Comparison of ENCODE assay signal across 8 cellular contexts in the genomic region with DNA sequence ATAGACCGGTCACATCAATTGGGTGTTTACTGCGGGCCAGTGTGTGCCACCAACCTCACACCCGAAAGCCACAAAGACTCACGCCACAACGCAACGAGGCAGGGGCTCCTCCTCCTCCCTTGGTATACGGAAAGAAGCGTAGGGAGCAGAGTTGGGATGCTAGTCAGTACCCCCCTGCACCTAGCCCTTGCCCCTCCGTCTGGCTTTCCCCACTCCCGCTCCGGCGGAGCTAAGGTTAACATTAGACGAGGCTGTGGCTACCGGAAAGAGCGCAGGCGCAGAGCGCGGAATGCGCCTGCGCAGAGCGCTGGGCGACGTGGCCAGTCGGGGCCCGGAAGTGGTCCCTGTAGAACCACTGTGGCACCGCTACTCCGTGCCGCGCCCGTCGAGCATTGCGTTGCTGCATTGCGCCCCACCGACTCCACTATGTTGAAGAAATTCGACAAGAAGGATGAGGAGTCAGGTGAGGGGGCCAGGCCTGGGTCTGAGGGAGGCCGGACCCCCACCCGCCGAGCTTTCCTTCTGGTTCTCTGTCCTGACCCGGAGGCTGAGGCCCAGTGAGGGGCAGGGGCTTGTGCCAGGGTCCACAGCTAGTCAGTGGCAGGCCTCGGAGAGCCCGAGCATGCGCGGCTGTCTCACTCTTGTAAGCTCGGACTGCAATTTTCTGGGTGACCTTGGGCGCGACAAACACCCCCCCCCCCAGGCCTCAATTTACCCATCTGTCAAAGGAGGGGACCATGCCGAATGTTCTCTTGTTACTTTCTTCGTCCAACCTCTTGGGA. TPM values are rescaled to one million over a fixed set of nuclear protein-coding genes. Genes with fewer than 3 reads are reported as not detected.
DNase-seq lines count a peak whose midpoint lies in the region; ATAC-seq and TF ChIP-seq lines count a peak whose summit lies in the region.

A gene with protein sequence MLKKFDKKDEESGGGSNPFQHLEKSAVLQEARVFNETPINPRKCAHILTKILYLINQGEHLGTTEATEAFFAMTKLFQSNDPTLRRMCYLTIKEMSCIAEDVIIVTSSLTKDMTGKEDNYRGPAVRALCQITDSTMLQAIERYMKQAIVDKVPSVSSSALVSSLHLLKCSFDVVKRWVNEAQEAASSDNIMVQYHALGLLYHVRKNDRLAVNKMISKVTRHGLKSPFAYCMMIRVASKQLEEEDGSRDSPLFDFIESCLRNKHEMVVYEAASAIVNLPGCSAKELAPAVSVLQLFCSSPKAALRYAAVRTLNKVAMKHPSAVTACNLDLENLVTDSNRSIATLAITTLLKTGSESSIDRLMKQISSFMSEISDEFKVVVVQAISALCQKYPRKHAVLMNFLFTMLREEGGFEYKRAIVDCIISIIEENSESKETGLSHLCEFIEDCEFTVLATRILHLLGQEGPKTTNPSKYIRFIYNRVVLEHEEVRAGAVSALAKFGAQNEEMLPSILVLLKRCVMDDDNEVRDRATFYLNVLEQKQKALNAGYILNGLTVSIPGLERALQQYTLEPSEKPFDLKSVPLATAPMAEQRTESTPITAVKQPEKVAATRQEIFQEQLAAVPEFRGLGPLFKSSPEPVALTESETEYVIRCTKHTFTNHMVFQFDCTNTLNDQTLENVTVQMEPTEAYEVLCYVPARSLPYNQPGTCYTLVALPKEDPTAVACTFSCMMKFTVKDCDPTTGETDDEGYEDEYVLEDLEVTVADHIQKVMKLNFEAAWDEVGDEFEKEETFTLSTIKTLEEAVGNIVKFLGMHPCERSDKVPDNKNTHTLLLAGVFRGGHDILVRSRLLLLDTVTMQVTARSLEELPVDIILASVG (plus strand): TSS at position 323 of the 782 bp plus-strand sequence. CDS start 104 bp downstream, at position 427.

- peak within 1 kb of the TSS; percentile 89 to 99 (median 95) for H3K4me3 Mint-ChIP-seq in naive thymus-derived CD4-positive, alpha-beta T cell
- peak within 1 kb of the TSS; percentile 95 for H3K4me3 Mint-ChIP-seq in stimulated activated memory B cell treated with anti-CD40 and anti-IgM and Interleukin-4, amounts not matched to agents 10 μg/mL and 1 μg/mL and 100 μg/mL, for 72 hours

- peaks cover 5% of the 10 kb centered on the region; the same call in 1 of the 2 replicates for H3F3A ChIP-seq in Loucy (ENCODE audit: low read depth)

- peak within 1 kb of the TSS; percentile 82 for H3K27ac ChIP-seq in RWPE1
- H3K27ac ChIP-seq in naive thymus-derived CD4-positive, alpha-beta T cell (ENCODE audit: low read depth, low read length): peak within 1 kb of the TSS; percentile 98

- POLR2A ChIA-PET in RWPE1 (lab: Yijun Ruan, JAX; ENCODE audit: low non-redundant PET): interaction anchor here (0.7 to 1.7 kb wide), 3 partner anchors 62 to 88 kb away, joined by 3 to 5 read pairs (median 3); a partner anchor contains a TSS
- POLR2A ChIA-PET in naive thymus-derived CD4-positive, alpha-beta T cell (lab: Charles Lee): interaction anchor here (0.6 to 5.2 kb wide), 24 partner anchors 18 to 1652 kb away, joined by 3 to 63 read pairs (median 5); partner anchors contain the start of genes ACAD9, CNBP, HMCES and MCM2

- H4K20me1 ChIP-seq in Loucy (ENCODE audit: insufficient read depth, low read length, poor library complexity, severe bottlenecking): peaks cover 9% of the 10 kb centered on the region

- peak within 1 kb of the TSS; percentile 91 to 99 (median 96) for H3K27ac Mint-ChIP-seq in naive thymus-derived CD4-positive, alpha-beta T cell
- peak within 1 kb of the TSS; percentile 99 for H3K27ac Mint-ChIP-seq in stimulated activated memory B cell treated with anti-CD40 and anti-IgM and Interleukin-4, amounts not matched to agents 10 μg/mL and 1 μg/mL and 100 μg/mL, for 72 hours

- peak within 1 kb of the TSS; percentile 77 for H2AFZ ChIP-seq in Loucy (ENCODE audit: low read length)

- peaks cover 0 to 1% (median 0%) of the 10 kb centered on the region in 11 donors for H3K9me3 Mint-ChIP-seq in naive thymus-derived CD4-positive, alpha-beta T cell
- no peaks in the 10 kb centered on the region for H3K9me3 Mint-ChIP-seq in stimulated activated memory B cell treated with anti-CD40 and anti-IgM and Interleukin-4, amounts not matched to agents 10 μg/mL and 1 μg/mL and 100 μg/mL, for 72 hours

- peaks cover 29% of the 10 kb centered on the region for H3K4me1 ChIP-seq in Loucy (ENCODE audit: insufficient read depth, low read length, poor library complexity, severe bottlenecking)
- peaks cover 21 to 22% of the 10 kb centered on the region in 2 donors for H3K4me1 ChIP-seq in naive thymus-derived CD4-positive, alpha-beta T cell (ENCODE audit: control insufficient read depth in 2 of 2, insufficient read depth in 2 of 2, low read length in 2 of 2)

- H3K36me3 Mint-ChIP-seq in naive thymus-derived CD4-positive, alpha-beta T cell: peaks cover 0 to 35% (median 11%) of the 10 kb centered on the region in 5 donors
- peaks cover 24% of the 10 kb centered on the region for H3K36me3 Mint-ChIP-seq in stimulated activated memory B cell treated with anti-CD40 and anti-IgM and Interleukin-4, amounts not matched to agents 10 μg/mL and 1 μg/mL and 100 μg/mL, for 72 hours

- H3K4me1 Mint-ChIP-seq in naive thymus-derived CD4-positive, alpha-beta T cell: peaks cover 29 to 65% (median 53%) of the 10 kb centered on the region in 7 donors
- H3K4me1 Mint-ChIP-seq in stimulated activated memory B cell treated with anti-CD40 and anti-IgM and Interleukin-4, amounts not matched to agents 10 μg/mL and 1 μg/mL and 100 μg/mL, for 72 hours: peaks cover 39% of the 10 kb centered on the region

- peak within 1 kb of the TSS; percentile 88 for H3K4me3 ChIP-seq in Loucy (ENCODE audit: low read length, poor library complexity, severe bottlenecking)
- H3K4me3 ChIP-seq in naive thymus-derived CD4-positive, alpha-beta T cell (ENCODE audit: low read length): peak within 1 kb of the TSS; percentile 73

- H3K4me2 ChIP-seq in Loucy (ENCODE audit: low read depth, low read length, poor library complexity, severe bottlenecking): peak within 1 kb of the TSS; percentile 97

- TF ChIP-seq CTCF in Loucy (conservative IDR thresholded peaks at IDR 0.05; ENCODE audit: low read length) (no peak), RWPE1 (conservative IDR thresholded peaks at IDR 0.05; ENCODE audit: low read depth) (no peak)

- peak within 1 kb of the TSS; percentile 97 for H3K9ac ChIP-seq in Loucy (ENCODE audit: low read depth, low read length, poor library complexity, severe bottlenecking)

- peak; percentile 91 for ATAC-seq in naive thymus-derived CD4-positive, alpha-beta T cell
- ATAC-seq in stimulated activated memory B cell treated with anti-CD40 and anti-IgM and Interleukin-4, amounts not matched to agents 10 μg/mL and 1 μg/mL and 100 μg/mL, for 72 hours: peak; percentile 95

- peaks cover 0 to 4% (median 0%) of the 10 kb centered on the region in 5 donors for H3K27me3 Mint-ChIP-seq in naive thymus-derived CD4-positive, alpha-beta T cell
- H3K27me3 Mint-ChIP-seq in stimulated activated memory B cell treated with anti-CD40 and anti-IgM and Interleukin-4, amounts not matched to agents 10 μg/mL and 1 μg/mL and 100 μg/mL, for 72 hours: no peaks in the 10 kb centered on the region

- peaks cover 16% of the 10 kb centered on the region; the same call in 1 of the 2 replicates for H3K36me3 ChIP-seq in Loucy (ENCODE audit: insufficient read depth, low read length)
- H3K36me3 ChIP-seq in naive thymus-derived CD4-positive, alpha-beta T cell (ENCODE audit: control insufficient read depth in 2 of 3, insufficient read depth in 3 of 3, low read length in 3 of 3): peaks cover 4 to 30% (median 18%) of the 10 kb centered on the region in 3 experiments

- peak; percentile 95 for DNase-seq in Daoy (ENCODE audit: low read depth)
- DNase-seq in H4 (ENCODE audit: low spot score): peak; percentile 81
- peak; percentile 95 for DNase-seq in RWPE1 (ENCODE audit: low spot score)
- DNase-seq in activated T-helper 1 cell treated with anti-CD3 and anti-CD28 coated beads, Interleukin-2, amount 50 U/mL, for 16 hours (ENCODE audit: low read depth in 1 of 2, low spot score in 1 of 2): peak; percentile 64 to 83
- DNase-seq in fibroblast of gingiva (ENCODE audit: low read depth): peak; percentile 83
- DNase-seq in naive thymus-derived CD4-positive, alpha-beta T cell: peak; percentile 78 to 93 (median 89)

- CTCF ChIA-PET in RWPE1 (lab: Yijun Ruan, JAX): interaction anchor here (0.5 to 1.1 kb wide), 5 partner anchors 29 to 246 kb away, joined by 4 to 7 read pairs (median 5); no protein-coding TSS in a partner anchor
- CTCF ChIA-PET in naive thymus-derived CD4-positive, alpha-beta T cell (lab: Charles Lee): interaction anchor here (0.6 to 6.2 kb wide), 7 partner anchors 9 to 371 kb away, joined by 3 to 127 read pairs (median 3); partner anchors contain the start of gene CNBP

- H3K9me3 ChIP-seq in Loucy (ENCODE audit: insufficient read depth, low read depth, low read length): no peaks in the 10 kb centered on the region
- H3K9me3 ChIP-seq in naive thymus-derived CD4-positive, alpha-beta T cell (ENCODE audit: control insufficient read depth in 2 of 3, low read length in 3 of 3): no peaks in the 10 kb centered on the region

- H3K79me2 ChIP-seq in Loucy (ENCODE audit: insufficient read depth, low read length): peaks cover 40% of the 10 kb centered on the region

- intact Hi-C loops in naive thymus-derived CD4-positive, alpha-beta T cell (cut with micrococcal nuclease): loop anchor here (1.0 to 5.0 kb wide), 14 partner anchors 29 to 633 kb away; partner anchors contain the start of genes ACAD9 (in 2 of the 2), CNBP (in 2 of the 2), HMCES (in 2 of the 2) and ISY1 (in 2 of the 2)

- no peaks in the 10 kb centered on the region for H3K9me2 ChIP-seq in Loucy (replicated peaks; ENCODE audit: low read depth, low read length)

- H3K27me3 ChIP-seq in Loucy (ENCODE audit: insufficient read depth, low read length, poor library complexity, severe bottlenecking): no peaks in the 10 kb centered on the region
- H3K27me3 ChIP-seq in naive thymus-derived CD4-positive, alpha-beta T cell (ENCODE audit: control insufficient read depth in 2 of 2, insufficient read depth in 2 of 2, low read length in 2 of 2): no peaks in the 10 kb centered on the region

RNA-seq across cellular contexts. Expression of the gene that starts here (rescaled TPM):
- total RNA-seq in Daoy (2014; rRNA removed; shearing (Covaris generic)): 215 and 218 TPM in 2 replicates
- total RNA-seq in H4 (2014; rRNA removed; shearing (Covaris generic)): 181 and 213 TPM in 2 replicates
- total RNA-seq in naive thymus-derived CD4-positive, alpha-beta T cell: 100 to 1,000 TPM in 3 of 5 experiments, 10 to 100 TPM in 2; 83.3 to 177 (median 103) TPM
- 10 to 100 TPM; 57.4 to 99.8 TPM for polyA plus RNA-seq in naive thymus-derived CD4-positive, alpha-beta T cell

Comparison
In these comparisons a context has a peak if more than half of its experiments do, and no peak if none do; other contexts are left out.
1. Peak in every context shown above with its lines: DNase-seq, ATAC-seq, H3K4me3 ChIP-seq and H3K27ac ChIP-seq.